In the genomic region with DNA sequence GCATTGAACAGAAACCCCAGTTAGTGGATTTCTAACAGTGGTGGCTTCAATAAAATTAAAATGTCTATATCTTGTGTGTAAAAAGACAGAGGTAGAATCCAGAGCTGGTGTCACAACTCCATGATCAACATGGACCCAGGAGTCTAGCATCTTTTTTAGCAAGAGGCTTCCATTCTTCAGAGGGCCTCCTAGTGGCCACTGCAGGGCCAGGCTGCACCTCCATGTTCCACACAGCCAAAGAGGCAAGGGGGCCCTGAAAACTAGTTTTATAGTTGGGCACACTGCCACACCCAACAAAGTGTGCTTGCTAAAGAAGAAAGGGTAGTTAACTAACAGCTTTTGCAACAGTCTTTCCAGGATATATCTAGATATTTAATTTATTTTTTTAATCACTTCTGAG, we compare ENCODE assay signal across 9 cellular contexts. TPM values are rescaled to one million over a fixed set of nuclear protein-coding genes. Genes with fewer than 3 reads are reported as not detected.
DNase-seq lines count a peak whose midpoint lies in the region; ATAC-seq and TF ChIP-seq lines count a peak whose summit lies in the region.
"Had no signal": no experiment of that assay in that cellular context is flagged by ENCODE, and none has a peak within 500 bp of the region (broad histone marks: within the 10 kb centered on the region; RNA-seq: fewer than 3 reads in every experiment).

No MANE protein-coding gene starts in this region.

- peak overlapping the region in 1 of 9 donors; percentile 28 for H3K27ac Mint-ChIP-seq in naive thymus-derived CD4-positive, alpha-beta T cell

- no peak overlapping the region for H3K4me3 Mint-ChIP-seq in naive thymus-derived CD4-positive, alpha-beta T cell

- H3K27ac ChIP-seq in naive thymus-derived CD4-positive, alpha-beta T cell (ENCODE audit: low read depth, low read length) = no peak overlapping the region
- H3K27ac ChIP-seq: parathyroid adenoma had no signal

- no peak overlapping the region for H3K4me3 ChIP-seq in astrocyte of the cerebellum (ENCODE audit: low read depth, low read length)
- H3K4me3 ChIP-seq in naive thymus-derived CD4-positive, alpha-beta T cell (ENCODE audit: low read length) = no peak overlapping the region

- intact Hi-C loops in naive thymus-derived CD4-positive, alpha-beta T cell (cut with micrococcal nuclease) = no loop called here
- intact Hi-C loops in head of caudate nucleus (cut with DNase I) = no loop called here

- H3K9me3 Mint-ChIP-seq in naive thymus-derived CD4-positive, alpha-beta T cell = peaks cover 0 to 12% (median 4%) of the 10 kb centered on the region in 11 donors

- no peaks in the 10 kb centered on the region for H3K27me3 ChIP-seq in naive thymus-derived CD4-positive, alpha-beta T cell (ENCODE audit: control insufficient read depth in 2 of 2, insufficient read depth in 2 of 2, low read length in 2 of 2)

- no peaks in the 10 kb centered on the region for H3K27me3 Mint-ChIP-seq in naive thymus-derived CD4-positive, alpha-beta T cell

- DNase-seq in NCI-H748 (lab: John Stamatoyannopoulos, UW; ENCODE audit: unreplicated experiment) = peak; percentile 73
- DNase-seq in NCI-H748 treated with DMSO at 0.1 percent for 48 hours (lab: John Stamatoyannopoulos, UW) = no peak
- peak; percentile 34 for DNase-seq in KBM-7
- DNase-seq in astrocyte of the cerebellum (ENCODE audit: low read depth) = no peak
- DNase-seq in naive thymus-derived CD4-positive, alpha-beta T cell = no peak
- DNase-seq in NCI-H524 treated with DMSO at 0.1 percent for 48 hours (lab: John Stamatoyannopoulos, UW) = no peak
- no peak for DNase-seq in head of caudate nucleus

- in situ Hi-C loops in KBM-7 (cut with MboI; ENCODE audit: low pct_unique_long_range_greater_than_20kb, low sequenced_read_pairs) (no loop called here), astrocyte of the cerebellum (cut with HindIII; ENCODE audit: low sequenced_read_pairs) (no loop called here)

- peaks cover 7 to 30% (median 16%) of the 10 kb centered on the region in 7 donors for H3K4me1 Mint-ChIP-seq in naive thymus-derived CD4-positive, alpha-beta T cell

- peak; percentile 66 for ATAC-seq in naive thymus-derived CD4-positive, alpha-beta T cell
- no peak for ATAC-seq in HG02852 (IDR thresholded peaks at IDR 0.05; ENCODE audit: unreplicated experiment)

- CTCF ChIA-PET in naive thymus-derived CD4-positive, alpha-beta T cell (lab: Charles Lee) = interaction anchor here (0.6 to 0.7 kb wide), 2 partner anchors 24 to 88 kb away, joined by 3 to 5 read pairs; no protein-coding TSS in a partner anchor

- H3K9me3 ChIP-seq in naive thymus-derived CD4-positive, alpha-beta T cell (ENCODE audit: control insufficient read depth in 2 of 3, low read length in 3 of 3) = peaks cover 0 to 5% (median 0%) of the 10 kb centered on the region in 3 experiments

- TF ChIP-seq CTCF in astrocyte of the cerebellum (IDR thresholded peaks at IDR 0.05; ENCODE audit: low read depth, low read length, missing control alignments) = peak; percentile 61

- H3K36me3 Mint-ChIP-seq in naive thymus-derived CD4-positive, alpha-beta T cell = peaks cover 4 to 39% (median 27%) of the 10 kb centered on the region in 5 donors

- peaks cover 0 to 5% (median 0%) of the 10 kb centered on the region in 3 experiments for H3K36me3 ChIP-seq in naive thymus-derived CD4-positive, alpha-beta T cell (ENCODE audit: control insufficient read depth in 2 of 3, insufficient read depth in 3 of 3, low read length in 3 of 3)

- POLR2A ChIA-PET in naive thymus-derived CD4-positive, alpha-beta T cell (lab: Charles Lee) = no interaction called here

- no peaks in the 10 kb centered on the region for H3K4me1 ChIP-seq in naive thymus-derived CD4-positive, alpha-beta T cell (ENCODE audit: control insufficient read depth in 2 of 2, insufficient read depth in 2 of 2, low read length in 2 of 2)
- H3K4me1 ChIP-seq: parathyroid adenoma had no signal

RNA-seq across cellular contexts. Expression of gene N4BP2L1, which starts 12.9 kb away (rescaled TPM):
- total RNA-seq in naive thymus-derived CD4-positive, alpha-beta T cell = 10 to 100 TPM; 30.4 to 58.0 (median 47.1) TPM
- polyA plus RNA-seq in naive thymus-derived CD4-positive, alpha-beta T cell = 10 to 100 TPM; 48.3 to 68.8 TPM

Comparison
In these comparisons a context has a peak if more than half of its experiments do, and no peak if none do; other contexts are left out.
1. DNase-seq: peak in NCI-H748 (single experiment) and KBM-7 (single experiment); none in NCI-H748 treated with DMSO at 0.1 percent for 48 hours (single experiment), astrocyte of the cerebellum (single experiment), naive thymus-derived CD4-positive, alpha-beta T cell (0 of 9), NCI-H524 treated with DMSO at 0.1 percent for 48 hours (single experiment) and head of caudate nucleus (0 of 42).